ENCODE assay signal across 8 cellular contexts in the genomic region with DNA sequence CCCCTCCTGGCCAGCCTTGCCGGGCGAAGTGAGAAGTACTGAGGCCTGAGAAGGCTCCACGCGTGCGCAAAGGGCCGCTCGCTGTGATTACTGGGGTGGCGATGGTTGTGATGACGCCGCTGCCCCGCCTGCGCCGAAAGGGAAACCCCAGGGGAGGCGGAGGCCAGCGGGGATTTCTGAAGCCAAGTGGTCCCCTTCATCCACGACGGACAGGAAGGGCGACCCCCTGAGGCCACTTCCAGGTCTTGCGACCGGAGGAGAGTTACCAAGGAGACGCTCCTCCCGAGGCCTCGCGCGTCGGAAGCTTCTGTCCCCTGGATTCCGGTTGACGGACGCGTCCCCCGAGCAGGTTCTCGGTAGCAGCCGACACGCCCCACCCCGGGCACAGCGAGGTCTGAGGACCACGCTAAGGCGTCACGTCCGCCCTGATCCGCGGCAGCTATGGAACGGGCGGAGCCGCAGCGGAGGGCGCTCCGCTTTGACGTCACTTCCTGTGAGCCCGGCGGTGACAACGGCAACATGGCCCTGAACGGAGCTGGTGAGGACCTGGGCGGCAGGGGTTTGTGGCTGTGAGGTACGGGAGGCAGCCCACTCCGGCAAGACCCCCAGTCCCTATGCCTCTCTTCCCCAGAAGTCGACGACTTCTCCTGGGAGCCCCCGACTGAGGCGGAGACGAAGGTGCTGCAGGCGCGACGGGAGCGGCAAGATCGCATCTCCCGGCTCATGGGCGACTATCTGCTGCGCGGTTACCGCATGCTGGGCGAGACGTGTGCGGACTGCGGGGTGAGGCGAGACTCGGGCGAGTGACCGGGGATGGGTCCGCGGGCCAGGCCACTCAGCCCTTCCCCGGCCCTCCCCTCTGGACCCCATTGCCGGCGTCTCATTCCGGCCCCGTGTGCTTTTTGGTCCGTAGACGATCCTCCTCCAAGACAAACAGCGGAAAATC. TPM values are rescaled to one million over a fixed set of nuclear protein-coding genes. Genes with fewer than 3 reads are reported as not detected.
DNase-seq lines count a peak whose midpoint lies in the region; ATAC-seq, FAIRE-seq and TF ChIP-seq lines count a peak whose summit lies in the region.

A gene with protein sequence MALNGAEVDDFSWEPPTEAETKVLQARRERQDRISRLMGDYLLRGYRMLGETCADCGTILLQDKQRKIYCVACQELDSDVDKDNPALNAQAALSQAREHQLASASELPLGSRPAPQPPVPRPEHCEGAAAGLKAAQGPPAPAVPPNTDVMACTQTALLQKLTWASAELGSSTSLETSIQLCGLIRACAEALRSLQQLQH (plus strand): TSS at position 505 of the 946 bp plus-strand sequence. CDS start 15 bp downstream, at position 520.

- H3K27ac ChIP-seq in Karpas-422 (ENCODE audit: low read length) (peak within 1 kb of the TSS; percentile 86), esophagus squamous epithelium (peak within 1 kb of the TSS; percentile 96 to 99 (median 98))
- H3K27ac ChIP-seq in naive thymus-derived CD4-positive, alpha-beta T cell (ENCODE audit: low read depth, low read length): peak within 1 kb of the TSS; percentile 96

- peak within 1 kb of the TSS; percentile 97 to 100 for H3K4me3 Mint-ChIP-seq in activated T-cell treated with anti-CD3 and anti-CD28 coated beads, Interleukin-2, amount 50 U/mL, for 72 hours
- peak within 1 kb of the TSS; percentile 91 to 100 (median 97) for H3K4me3 Mint-ChIP-seq in naive thymus-derived CD4-positive, alpha-beta T cell
- H3K4me3 Mint-ChIP-seq in stimulated activated naive B cell treated with anti-CD40 and anti-IgM and Interleukin-4, amounts not matched to agents 10 μg/mL and 1 μg/mL and 100 μg/mL, for 72 hours: peak within 1 kb of the TSS; percentile 98 to 99

- H3K79me2 ChIP-seq in Karpas-422 (ENCODE audit: low read length): peaks cover 44% of the 10 kb centered on the region

- H3K9me2 ChIP-seq in Karpas-422 (replicated peaks; ENCODE audit: insufficient read depth, low read length): no peaks in the 10 kb centered on the region

- peak; percentile 57 for ATAC-seq in GM21825 (IDR thresholded peaks at IDR 0.05; ENCODE audit: unreplicated experiment)
- ATAC-seq in activated T-cell treated with anti-CD3 and anti-CD28 coated beads, Interleukin-2, amount 50 U/mL, for 72 hours (replicated peaks in 1 of 2): peak; percentile 78 to 81
- ATAC-seq in naive thymus-derived CD4-positive, alpha-beta T cell: peak; percentile 82
- peak; percentile 80 to 82 for ATAC-seq in stimulated activated naive B cell treated with anti-CD40 and anti-IgM and Interleukin-4, amounts not matched to agents 10 μg/mL and 1 μg/mL and 100 μg/mL, for 72 hours (replicated peaks)

- no peaks in the 10 kb centered on the region for H3K27me3 Mint-ChIP-seq in activated T-cell treated with anti-CD3 and anti-CD28 coated beads, Interleukin-2, amount 50 U/mL, for 72 hours (ENCODE audit: low read depth)
- H3K27me3 Mint-ChIP-seq in naive thymus-derived CD4-positive, alpha-beta T cell: no peaks in the 10 kb centered on the region
- no peaks in the 10 kb centered on the region for H3K27me3 Mint-ChIP-seq in stimulated activated naive B cell treated with anti-CD40 and anti-IgM and Interleukin-4, amounts not matched to agents 10 μg/mL and 1 μg/mL and 100 μg/mL, for 72 hours

- H3K4me1 Mint-ChIP-seq in activated T-cell treated with anti-CD3 and anti-CD28 coated beads, Interleukin-2, amount 50 U/mL, for 72 hours (ENCODE audit: low read depth): peaks cover 79% of the 10 kb centered on the region
- peaks cover 49 to 77% (median 69%) of the 10 kb centered on the region in 7 donors for H3K4me1 Mint-ChIP-seq in naive thymus-derived CD4-positive, alpha-beta T cell
- peaks cover 52 to 77% of the 10 kb centered on the region in 2 donors for H3K4me1 Mint-ChIP-seq in stimulated activated naive B cell treated with anti-CD40 and anti-IgM and Interleukin-4, amounts not matched to agents 10 μg/mL and 1 μg/mL and 100 μg/mL, for 72 hours

- TF ChIP-seq CTCF in esophagus squamous epithelium (IDR thresholded peaks at IDR 0.05): peak in 5 of 6 experiments; percentile 15 to 37 (median 19)

- peaks cover 63% of the 10 kb centered on the region for H3K4me1 ChIP-seq in Karpas-422 (ENCODE audit: low read length)
- peaks cover 45 to 88% (median 46%) of the 10 kb centered on the region in 3 donors for H3K4me1 ChIP-seq in esophagus squamous epithelium
- H3K4me1 ChIP-seq in naive thymus-derived CD4-positive, alpha-beta T cell (ENCODE audit: control insufficient read depth in 2 of 2, insufficient read depth in 2 of 2, low read length in 2 of 2): peaks cover 63 to 64% of the 10 kb centered on the region in 2 donors

- TF ChIP-seq POLR2A in esophagus squamous epithelium (IDR thresholded peaks at IDR 0.05): peak in 3 of 4 donors; percentile 73 to 82 (median 75)

- H3K9ac ChIP-seq in Karpas-422 (ENCODE audit: low read length): peak within 1 kb of the TSS; percentile 91

- no peaks in the 10 kb centered on the region for H3K9me3 ChIP-seq in Karpas-422 (ENCODE audit: low read length)
- no peaks in the 10 kb centered on the region for H3K9me3 ChIP-seq in esophagus squamous epithelium
- no peaks in the 10 kb centered on the region for H3K9me3 ChIP-seq in naive thymus-derived CD4-positive, alpha-beta T cell (ENCODE audit: control insufficient read depth in 2 of 3, low read length in 3 of 3)

- H3K36me3 Mint-ChIP-seq in activated T-cell treated with anti-CD3 and anti-CD28 coated beads, Interleukin-2, amount 50 U/mL, for 72 hours (ENCODE audit: insufficient read depth in 2 of 2): peaks cover 6 to 10% of the 10 kb centered on the region in 2 donors
- peaks cover 0 to 19% (median 4%) of the 10 kb centered on the region in 5 donors for H3K36me3 Mint-ChIP-seq in naive thymus-derived CD4-positive, alpha-beta T cell
- peaks cover 18 to 25% of the 10 kb centered on the region in 2 donors for H3K36me3 Mint-ChIP-seq in stimulated activated naive B cell treated with anti-CD40 and anti-IgM and Interleukin-4, amounts not matched to agents 10 μg/mL and 1 μg/mL and 100 μg/mL, for 72 hours

- POLR2A ChIA-PET in naive thymus-derived CD4-positive, alpha-beta T cell (lab: Charles Lee): interaction anchor here (0.5 to 6.3 kb wide), 19 partner anchors 9 to 1677 kb away, joined by 3 to 90 read pairs (median 4); partner anchors contain the start of genes KAT5, LTBP3, MALAT1 and MAP3K11

- DNase-seq in Daoy (ENCODE audit: low read depth) (peak; percentile 100), Karpas-422 (peak; percentile 99), RCC 7860 (ENCODE audit: low spot score) (peak; percentile 93), esophagus squamous epithelium (lab: John Stamatoyannopoulos, UW) (peak; percentile 95)
- DNase-seq in activated T-cell treated with anti-CD3 and anti-CD28 coated beads, Interleukin-2, amount 50 U/mL, for 72 hours: peak; percentile 99 to 100
- DNase-seq in naive thymus-derived CD4-positive, alpha-beta T cell: peak; percentile 94 to 99 (median 98)
- peak; percentile 100 for DNase-seq in stimulated activated naive B cell treated with anti-CD40 and anti-IgM and Interleukin-4, amounts not matched to agents 10 μg/mL and 1 μg/mL and 100 μg/mL, for 72 hours

- no peaks in the 10 kb centered on the region for H3K36me3 ChIP-seq in Karpas-422 (ENCODE audit: insufficient read depth, low read length)
- peaks cover 0 to 24% (median 0%) of the 10 kb centered on the region in 3 donors for H3K36me3 ChIP-seq in esophagus squamous epithelium
- peaks cover 0 to 4% (median 0%) of the 10 kb centered on the region in 3 experiments for H3K36me3 ChIP-seq in naive thymus-derived CD4-positive, alpha-beta T cell (ENCODE audit: control insufficient read depth in 2 of 3, insufficient read depth in 3 of 3, low read length in 3 of 3)

- peaks cover 11% of the 10 kb centered on the region; the same call in 1 of the 2 replicates for H4K20me1 ChIP-seq in Karpas-422 (ENCODE audit: insufficient read depth, low read depth, low read length)

- H3K4me2 ChIP-seq in Karpas-422 (ENCODE audit: low read depth, low read length, poor library complexity, severe bottlenecking): peak within 1 kb of the TSS; percentile 97

- WGBS in esophagus squamous epithelium, 2 donors: 0% methylated on average over 4 to 16 of the region's 89 CpGs

- peak within 1 kb of the TSS; percentile 60 for H2AFZ ChIP-seq in Karpas-422 (ENCODE audit: low read length)

- peak within 1 kb of the TSS; percentile 98 for H3K4me3 ChIP-seq in Karpas-422 (ENCODE audit: low read length)
- H3K4me3 ChIP-seq in esophagus squamous epithelium: peak within 1 kb of the TSS; percentile 53 to 92 (median 84)
- H3K4me3 ChIP-seq in naive thymus-derived CD4-positive, alpha-beta T cell (ENCODE audit: low read length): peak within 1 kb of the TSS; percentile 96

- intact Hi-C loops in esophagus squamous epithelium (cut with DNase I): loop anchor here (5.0 kb wide), 1 partner anchor 33 kb away; no protein-coding TSS in a partner anchor
- intact Hi-C loops in naive thymus-derived CD4-positive, alpha-beta T cell (cut with micrococcal nuclease): loop anchor here (1.0 to 5.0 kb wide), 15 partner anchors 12 to 791 kb away; partner anchors contain the start of genes PCNX3 (in 2 of the 2), C11orf68 (in 1 of the 2), CFL1 (in 1 of the 2) and DRAP1 (in 1 of the 2)

- CTCF ChIA-PET in naive thymus-derived CD4-positive, alpha-beta T cell (lab: Charles Lee): interaction anchor here (0.6 to 5.2 kb wide), 7 partner anchors 10 to 47 kb away, joined by 3 to 57 read pairs (median 4); partner anchors contain the start of gene MAP3K11

- no peaks in the 10 kb centered on the region for H3K9me3 Mint-ChIP-seq in activated T-cell treated with anti-CD3 and anti-CD28 coated beads, Interleukin-2, amount 50 U/mL, for 72 hours
- H3K9me3 Mint-ChIP-seq in naive thymus-derived CD4-positive, alpha-beta T cell: peaks cover 0 to 1% (median 0%) of the 10 kb centered on the region in 11 donors
- H3K9me3 Mint-ChIP-seq in stimulated activated naive B cell treated with anti-CD40 and anti-IgM and Interleukin-4, amounts not matched to agents 10 μg/mL and 1 μg/mL and 100 μg/mL, for 72 hours: no peaks in the 10 kb centered on the region

- peak; percentile 62 for FAIRE-seq in RCC 7860 (lab: Jason Lieb, UNC)

- no peaks in the 10 kb centered on the region for H3K27me3 ChIP-seq in Karpas-422 (ENCODE audit: low read length)
- no peaks in the 10 kb centered on the region for H3K27me3 ChIP-seq in esophagus squamous epithelium
- no peaks in the 10 kb centered on the region for H3K27me3 ChIP-seq in naive thymus-derived CD4-positive, alpha-beta T cell (ENCODE audit: control insufficient read depth in 2 of 2, insufficient read depth in 2 of 2, low read length in 2 of 2)

- peak within 1 kb of the TSS; percentile 95 for H3K27ac Mint-ChIP-seq in activated T-cell treated with anti-CD3 and anti-CD28 coated beads, Interleukin-2, amount 50 U/mL, for 72 hours
- peak within 1 kb of the TSS; percentile 89 to 100 (median 99) for H3K27ac Mint-ChIP-seq in naive thymus-derived CD4-positive, alpha-beta T cell
- peak within 1 kb of the TSS; percentile 98 for H3K27ac Mint-ChIP-seq in stimulated activated naive B cell treated with anti-CD40 and anti-IgM and Interleukin-4, amounts not matched to agents 10 μg/mL and 1 μg/mL and 100 μg/mL, for 72 hours

RNA-seq across cellular contexts. Expression of the gene that starts here (rescaled TPM):
- 77.3 and 117 TPM in 2 replicates for total RNA-seq in Daoy (2014; rRNA removed; shearing (Covaris generic))
- total RNA-seq in Karpas-422 (2014; rRNA removed; shearing (Covaris generic); ENCODE audit: low replicate concordance): 31.7 and 49.4 TPM in 2 replicates
- 10 to 100 TPM; 23.5 to 25.1 TPM for total RNA-seq in activated T-cell treated with anti-CD3 and anti-CD28 coated beads, Interleukin-2, amount 50 U/mL, for 72 hours
- total RNA-seq in esophagus squamous epithelium: 10 to 100 TPM; 33.2 to 48.0 (median 40.0) TPM
- 10 to 100 TPM; 29.1 to 40.9 (median 32.9) TPM for total RNA-seq in naive thymus-derived CD4-positive, alpha-beta T cell
- 10 to 100 TPM; 82.6 to 86.0 TPM for polyA plus RNA-seq in naive thymus-derived CD4-positive, alpha-beta T cell

Comparison
In these comparisons a context has a peak if more than half of its experiments do, and no peak if none do; other contexts are left out.
1. Peak in every context shown above with its lines: DNase-seq, ATAC-seq, H3K4me3 ChIP-seq and H3K27ac ChIP-seq.